In genomic region chr10:88932539-88933256, GRCh38 we compare ENCODE assay signal across 8 cellular contexts. TPM values are rescaled to one million over a fixed set of nuclear protein-coding genes. Genes with fewer than 3 reads are reported as not detected.
DNase-seq lines count a peak whose midpoint lies in the region; ATAC-seq and TF ChIP-seq lines count a peak whose summit lies in the region.

No MANE protein-coding gene starts in this region.

- no peak overlapping the region for H3K4me3 Mint-ChIP-seq in CD8-positive, alpha-beta T cell
- no peak overlapping the region for H3K4me3 Mint-ChIP-seq in activated T-helper 2 cell treated with anti-CD3 and anti-CD28 coated beads, Interferon-gamma antibody, Interleukin-2, Interleukin-4, amounts not matched to agents 10 μg/mL and 5 μg/mL and 100 μg/mL, durations not matched to agents 14 hours and 24 hours and 36 hours (ENCODE audit: low read depth)

- peaks cover under 1% of the 10 kb centered on the region for H3K36me3 ChIP-seq in CD8-positive, alpha-beta T cell (ENCODE audit: insufficient read depth, low read length)

- POLR2A ChIA-PET in CD8-positive, alpha-beta T cell (lab: Charles Lee), result interaction anchor here (0.6 to 1.5 kb wide), 5 partner anchors 31 to 283 kb away, joined by 3 to 8 read pairs (median 3); partner anchors contain the start of gene FAS

- no peak overlapping the region for H3K27ac Mint-ChIP-seq in CD8-positive, alpha-beta T cell
- no peak overlapping the region for H3K27ac Mint-ChIP-seq in activated T-helper 2 cell treated with anti-CD3 and anti-CD28 coated beads, Interferon-gamma antibody, Interleukin-2, Interleukin-4, amounts not matched to agents 10 μg/mL and 5 μg/mL and 100 μg/mL, durations not matched to agents 14 hours and 24 hours and 36 hours

- intact Hi-C loops in CD8-positive, alpha-beta T cell (cut with DNase I, micrococcal nuclease), result loop anchor here (1.0 to 10.0 kb wide), 9 partner anchors 50 to 632 kb away; partner anchors contain the start of gene STAMBPL1 (in 1 of the 2)
- intact Hi-C loops in activated T-helper 2 cell treated with anti-CD3 and anti-CD28 coated beads, Interferon-gamma antibody, Interleukin-2, Interleukin-4, amounts not matched to agents 10 μg/mL and 5 μg/mL and 100 μg/mL, durations not matched to agents 14 hours and 24 hours and 36 hours (cut with micrococcal nuclease), result loop anchor here (1.0 to 5.0 kb wide), 4 partner anchors 50 to 368 kb away; partner anchors contain the start of gene STAMBPL1

- peak in 5 of 7 experiments; percentile 17 to 55 (median 25) for DNase-seq in CD8-positive, alpha-beta T cell
- DNase-seq in GM19240 (ENCODE audit: insufficient read length, low spot score), result peak; percentile 8
- DNase-seq in HT-29 (ENCODE audit: low spot score), result peak; percentile 82
- peak; percentile 22 to 73 for DNase-seq in NOMO-1 (lab: John Stamatoyannopoulos, UW; ENCODE audit: unreplicated experiment in 2 of 2)
- DNase-seq in activated T-helper 2 cell treated with anti-CD3 and anti-CD28 coated beads, Interferon-gamma antibody, Interleukin-2, Interleukin-4, amounts not matched to agents 10 μg/mL and 5 μg/mL and 100 μg/mL, durations not matched to agents 14 hours and 24 hours and 36 hours (ENCODE audit: low spot score), result peak; percentile 27
- DNase-seq in foreskin melanocyte, result peak; percentile 78
- DNase-seq in occipital lobe (lab: John Stamatoyannopoulos, UW), result peak; percentile 18

- H3K27me3 Mint-ChIP-seq in CD8-positive, alpha-beta T cell (ENCODE audit: low read depth), result no peaks in the 10 kb centered on the region
- H3K27me3 Mint-ChIP-seq in activated T-helper 2 cell treated with anti-CD3 and anti-CD28 coated beads, Interferon-gamma antibody, Interleukin-2, Interleukin-4, amounts not matched to agents 10 μg/mL and 5 μg/mL and 100 μg/mL, durations not matched to agents 14 hours and 24 hours and 36 hours (ENCODE audit: low read depth), result no peaks in the 10 kb centered on the region

- CTCF ChIA-PET in CD8-positive, alpha-beta T cell (lab: Charles Lee), result interaction anchor here (0.6 to 15.3 kb wide), 57 partner anchors 9 to 661 kb away, joined by 3 to 353 read pairs (median 6); partner anchors contain the start of genes ACTA2, CH25H, FAS and STAMBPL1

- H3K9me3 Mint-ChIP-seq in CD8-positive, alpha-beta T cell, result no peaks in the 10 kb centered on the region
- no peaks in the 10 kb centered on the region for H3K9me3 Mint-ChIP-seq in activated T-helper 2 cell treated with anti-CD3 and anti-CD28 coated beads, Interferon-gamma antibody, Interleukin-2, Interleukin-4, amounts not matched to agents 10 μg/mL and 5 μg/mL and 100 μg/mL, durations not matched to agents 14 hours and 24 hours and 36 hours

- H3K4me1 Mint-ChIP-seq in CD8-positive, alpha-beta T cell (ENCODE audit: low read depth), result peaks cover 15% of the 10 kb centered on the region
- peaks cover 27% of the 10 kb centered on the region for H3K4me1 Mint-ChIP-seq in activated T-helper 2 cell treated with anti-CD3 and anti-CD28 coated beads, Interferon-gamma antibody, Interleukin-2, Interleukin-4, amounts not matched to agents 10 μg/mL and 5 μg/mL and 100 μg/mL, durations not matched to agents 14 hours and 24 hours and 36 hours (ENCODE audit: low read depth)

- no peak overlapping the region for H3K4me3 ChIP-seq in CD8-positive, alpha-beta T cell (ENCODE audit: low read depth, low read length)

- peaks cover 16% of the 10 kb centered on the region for H3K36me3 Mint-ChIP-seq in CD8-positive, alpha-beta T cell
- H3K36me3 Mint-ChIP-seq in activated T-helper 2 cell treated with anti-CD3 and anti-CD28 coated beads, Interferon-gamma antibody, Interleukin-2, Interleukin-4, amounts not matched to agents 10 μg/mL and 5 μg/mL and 100 μg/mL, durations not matched to agents 14 hours and 24 hours and 36 hours (ENCODE audit: low read depth), result peaks cover 48% of the 10 kb centered on the region

- no peak overlapping the region for H3K27ac ChIP-seq in CD8-positive, alpha-beta T cell (ENCODE audit: low read depth, low read length)

- H3K9me3 ChIP-seq in CD8-positive, alpha-beta T cell (ENCODE audit: low read length), result no peaks in the 10 kb centered on the region

- peak; percentile 78 for ATAC-seq in CD8-positive, alpha-beta T cell
- ATAC-seq in HG03460 (IDR thresholded peaks at IDR 0.05; ENCODE audit: unreplicated experiment), result no peak

- H3K27me3 ChIP-seq in CD8-positive, alpha-beta T cell (ENCODE audit: insufficient read depth, low read length), result no peaks in the 10 kb centered on the region

- TF ChIP-seq CTCF in CD8-positive, alpha-beta T cell (IDR thresholded peaks at IDR 0.05), result peak; percentile 75

- peaks cover 5% of the 10 kb centered on the region for H3K4me1 ChIP-seq in CD8-positive, alpha-beta T cell (ENCODE audit: insufficient read depth, low read length)

RNA-seq across cellular contexts. Expression of gene ACTA2, which starts 19.9 kb away (rescaled TPM):
- total RNA-seq in CD8-positive, alpha-beta T cell, result 1 to 10 TPM; 2.3 TPM
- 0.31 and 1.4 TPM in 2 replicates for total RNA-seq in HT-29 (2014; rRNA removed; shearing (Covaris generic))
- total RNA-seq in activated T-helper 2 cell treated with anti-CD3 and anti-CD28 coated beads, Interferon-gamma antibody, Interleukin-2, Interleukin-4, amounts not matched to agents 10 μg/mL and 5 μg/mL and 100 μg/mL, durations not matched to agents 14 hours and 24 hours and 36 hours, result 11.3 and 11.9 TPM in 2 replicates
- 14.3 TPM for total RNA-seq in occipital lobe

RNA-seq across cellular contexts. Expression of gene STAMBPL1, which starts 52.7 kb away (rescaled TPM):
- total RNA-seq in CD8-positive, alpha-beta T cell, result 10 to 100 TPM; 16.5 to 18.9 TPM
- total RNA-seq in HT-29 (2014; rRNA removed; shearing (Covaris generic)), result 61.2 and 79.2 TPM in 2 replicates
- 44.2 and 47.2 TPM in 2 replicates for total RNA-seq in activated T-helper 2 cell treated with anti-CD3 and anti-CD28 coated beads, Interferon-gamma antibody, Interleukin-2, Interleukin-4, amounts not matched to agents 10 μg/mL and 5 μg/mL and 100 μg/mL, durations not matched to agents 14 hours and 24 hours and 36 hours
- total RNA-seq in occipital lobe, result 7.8 TPM

RNA-seq across cellular contexts. Expression of gene FAS, which starts 57.9 kb away (rescaled TPM):
- total RNA-seq in CD8-positive, alpha-beta T cell, result 10 to 100 TPM; 27.7 to 28.9 TPM
- total RNA-seq in HT-29 (2014; rRNA removed; shearing (Covaris generic)), result 2.5 and 4.3 TPM in 2 replicates
- 20.7 and 22.5 TPM in 2 replicates for total RNA-seq in activated T-helper 2 cell treated with anti-CD3 and anti-CD28 coated beads, Interferon-gamma antibody, Interleukin-2, Interleukin-4, amounts not matched to agents 10 μg/mL and 5 μg/mL and 100 μg/mL, durations not matched to agents 14 hours and 24 hours and 36 hours
- total RNA-seq in occipital lobe, result 2.2 TPM

Comparison
In these comparisons a context has a peak if more than half of its experiments do, and no peak if none do; other contexts are left out.
1. DNase-seq: peak in every context shown above with its lines; median percentile 82 in HT-29; 78 in foreskin melanocyte; 48 in NOMO-1; 27 in activated T-helper 2 cell treated with anti-CD3 and anti-CD28 coated beads, Interferon-gamma antibody, Interleukin-2, Interleukin-4, amounts not matched to agents 10 μg/mL and 5 μg/mL and 100 μg/mL, durations not matched to agents 14 hours and 24 hours and 36 hours; 25 in CD8-positive, alpha-beta T cell; 18 in occipital lobe; 8 in GM19240.